17 cellular contexts compared by ENCODE assay signal in genomic region chr6:132730560-132730959, GRCh38. TPM values are rescaled to one million over a fixed set of nuclear protein-coding genes. Genes with fewer than 3 reads are reported as not detected.
DNase-seq lines count a peak whose midpoint lies in the region; ATAC-seq and TF ChIP-seq lines count a peak whose summit lies in the region.
"Had no signal": no experiment of that assay in that cellular context is flagged by ENCODE, and none has a peak within 500 bp of the region (broad histone marks: within the 10 kb centered on the region; RNA-seq: fewer than 3 reads in every experiment).

No MANE protein-coding gene starts in this region.

- H3K4me3 ChIP-seq in BJ (ENCODE audit: low read depth, low read length) (no peak overlapping the region), Panc1 (ENCODE audit: low read depth in 2 of 2, low read length in 2 of 2) (no peak overlapping the region), muscle layer of duodenum (ENCODE audit: low read depth in 1 of 2, low read length in 2 of 2) (no peak overlapping the region)
- H3K4me3 ChIP-seq: ascending aorta; BLaER1 treated with 17β-estradiol and CSF1 and Interleukin-3, amounts not matched to agents 10 nM and 100 nM had no signal

- POLR2A ChIA-PET in BJ (lab: Charles Lee) (no interaction called here), Panc1 (lab: Charles Lee) (no interaction called here)

- no peaks in the 10 kb centered on the region for H3K4me1 ChIP-seq in Panc1 (ENCODE audit: control insufficient read depth, insufficient read depth, low read length)
- H3K4me1 ChIP-seq in muscle layer of duodenum (ENCODE audit: control insufficient read depth in 1 of 2, insufficient read depth in 2 of 2, low read length in 2 of 2), result peaks cover 0 to 10% of the 10 kb centered on the region in 2 donors
- H3K4me1 ChIP-seq: ascending aorta had no signal

- no peak overlapping the region for H3K27ac ChIP-seq in Panc1 (ENCODE audit: low read length)
- peak overlapping the region; percentile 11 for H3K27ac ChIP-seq in muscle layer of duodenum (ENCODE audit: low read length)
- H3K27ac ChIP-seq: ascending aorta had no signal

- H3K36me3 ChIP-seq in BJ (ENCODE audit: control insufficient read depth, insufficient read depth, low read length) (no peaks in the 10 kb centered on the region), Panc1 (ENCODE audit: control insufficient read depth, insufficient read depth, low read length) (no peaks in the 10 kb centered on the region), muscle layer of duodenum (ENCODE audit: control insufficient read depth in 1 of 2, insufficient read depth in 2 of 2, low read length in 2 of 2) (no peaks in the 10 kb centered on the region)
- H3K36me3 ChIP-seq: ascending aorta had no signal

- H3K9me3 ChIP-seq in Panc1 (ENCODE audit: control insufficient read depth, insufficient read depth, low read depth, low read length), result no peaks in the 10 kb centered on the region
- H3K9me3 ChIP-seq in muscle layer of duodenum (ENCODE audit: control insufficient read depth in 1 of 2, low read length in 2 of 2), result no peaks in the 10 kb centered on the region
- H3K9me3 ChIP-seq: ascending aorta had no signal

- no peak for ATAC-seq in Panc1
- no peak for ATAC-seq in HG03135 (IDR thresholded peaks at IDR 0.05; ENCODE audit: unreplicated experiment)
- ATAC-seq: stimulated activated effector memory CD8-positive, alpha-beta T cell treated with anti-CD3 and anti-CD28 coated beads, Interleukin-12 subunit alpha, Interleukin-12 subunit beta, amount 100 ng/mL, for 72 hours had no signal

- no peak for TF ChIP-seq CTCF in BJ (IDR thresholded peaks at IDR 0.05; ENCODE audit: insufficient read depth, low read depth, low read length)
- TF ChIP-seq CTCF in Panc1 (IDR thresholded peaks at IDR 0.05), result no peak

- intact Hi-C loops in Panc1 (cut with micrococcal nuclease; ENCODE audit: unreplicated experiment), result no loop called here

- no TSS peak for BruUV-seq in Panc1 (replicated peaks; lab: Mats Ljungman, UMichigan)

- CTCF ChIA-PET in BJ (lab: Yijun Ruan, JAX), result interaction anchor here (1.2 kb wide), 1 partner anchor 11 kb away, joined by 3 read pairs; no protein-coding TSS in a partner anchor
- CTCF ChIA-PET in Panc1 (lab: Charles Lee), result no interaction called here

- in situ Hi-C loops in Panc1 (cut with HindIII; ENCODE audit: low pct_unique_long_range_greater_than_20kb, low sequenced_read_pairs), result no loop called here

- H3K27me3 ChIP-seq in BJ (ENCODE audit: control insufficient read depth, insufficient read depth, low read length) (no peaks in the 10 kb centered on the region), Panc1 (ENCODE audit: control insufficient read depth, insufficient read depth, low read length) (no peaks in the 10 kb centered on the region), muscle layer of duodenum (ENCODE audit: low read depth, low read length) (no peaks in the 10 kb centered on the region)
- H3K27me3 ChIP-seq: ascending aorta; BLaER1 treated with 17β-estradiol and CSF1 and Interleukin-3, amounts not matched to agents 10 nM and 100 nM had no signal

- DNase-seq in BJ (ENCODE audit: low read depth) (peak; percentile 37), Panc1 (ENCODE audit: low read depth, low spot score) (peak; percentile 72), fibroblast of gingiva (ENCODE audit: low read depth) (peak; percentile 76), pons (ENCODE audit: low spot score) (no peak), cerebellum (ENCODE audit: low spot score) (no peak), NCI-H446 treated with DMSO at 0.1 percent for 48 hours (lab: John Stamatoyannopoulos, UW) (no peak)
- DNase-seq: activated CD4-positive, alpha-beta T cell treated with anti-CD3 and anti-CD28 coated beads, Interleukin-2, amount 50 U/mL, for 4 hours; endodermal cell; midbrain; NCI-H1092 treated with DMSO at 0.1 percent for 48 hours; NCI-H524 treated with DMSO at 0.1 percent for 48 hours had no signal

RNA-seq across cellular contexts. Expression of gene VNN1, which starts 16.7 kb away (rescaled TPM):
- polyA plus RNA-seq in BJ (2011; rRNA removed), result not detected in 2 replicates
- not detected in 2 replicates for polyA minus RNA-seq in BJ (2011; rRNA and poly(A)+ RNA removed)
- total RNA-seq in Panc1 (2021; ENCODE audit: unreplicated experiment) (not detected), cerebellum (0.09 TPM)
- not detected for polyA plus RNA-seq in Panc1 (2012; ENCODE audit: insufficient read length)
- total RNA-seq: activated T-helper 1 cell treated with anti-CD3 and anti-CD28 coated beads, Interleukin-12 subunit alpha, Interleukin-12 subunit beta, Interleukin-2, Interleukin-4 antibody, amounts not matched to agents 30 ng/mL and 10 ng/mL and 1 ng/mL, durations not matched to agents 14 hours and 24 hours and 36 hours; ascending aorta; endodermal cell had no signal

RNA-seq across cellular contexts. Expression of gene VNN2, which starts 27.1 kb away (rescaled TPM):
- polyA plus RNA-seq in BJ (2011; rRNA removed), result not detected in 2 replicates
- polyA minus RNA-seq in BJ (2011; rRNA and poly(A)+ RNA removed), result not detected in 2 replicates
- total RNA-seq in Panc1 (2021; ENCODE audit: unreplicated experiment) (0.18 TPM), cerebellum (0.27 TPM)
- polyA plus RNA-seq in Panc1 (2012; ENCODE audit: insufficient read length), result not detected
- total RNA-seq: endodermal cell had no signal

Comparison
In these comparisons a context has a peak if more than half of its experiments do, and no peak if none do; other contexts are left out.
1. DNase-seq: peak in BJ (single experiment), Panc1 (single experiment) and fibroblast of gingiva (single experiment); none in pons (single experiment), cerebellum (single experiment) and NCI-H446 treated with DMSO at 0.1 percent for 48 hours (single experiment).